Comparison of ENCODE assay signal across 9 cellular contexts in genomic region chr9:82332018-82332773, GRCh38.
DNase-seq lines count a peak whose midpoint lies in the region.
"Had no signal": no experiment of that assay in that cellular context is flagged by ENCODE, and none has a peak within 500 bp of the region (broad histone marks: within the 10 kb centered on the region; RNA-seq: fewer than 3 reads in every experiment).

No MANE protein-coding gene starts in this region.

- no peak overlapping the region for H2BK12ac ChIP-seq in neuronal stem cell (ENCODE audit: low read length)

- no peak overlapping the region for H2AK5ac ChIP-seq in neuronal stem cell (ENCODE audit: low read depth, low read length)

- no peak overlapping the region for H3K27ac ChIP-seq in neuronal stem cell (replicated peaks; ENCODE audit: low read length)

- no CpG with 5 or more reads among the region's 5 CpGs for WGBS in neuronal stem cell (ENCODE audit: extremely low coverage in 2 of 2, insufficient read length in 2 of 2, insufficient replicate concordance in 1 of 2), 2 donors

- no peak overlapping the region for H2BK120ac ChIP-seq in neuronal stem cell (ENCODE audit: low read depth, low read length)

- no peak overlapping the region for H4K8ac ChIP-seq in neuronal stem cell (ENCODE audit: low read depth, low read length)

- H3K79me1 ChIP-seq in neuronal stem cell (ENCODE audit: low read depth, low read length), result no peaks in the 10 kb centered on the region

- H3K9me3 ChIP-seq in adipocyte (ENCODE audit: control insufficient read depth, low read length), result peaks cover 2% of the 10 kb centered on the region
- no peaks in the 10 kb centered on the region for H3K9me3 ChIP-seq in neuronal stem cell (replicated peaks in 1 of 2; ENCODE audit: control insufficient read depth in 2 of 2, insufficient read depth in 1 of 2, low read depth in 1 of 2, low read length in 2 of 2)

- no peak overlapping the region for H3K4me3 ChIP-seq in adipocyte (ENCODE audit: low read length)
- no peak overlapping the region for H3K4me3 ChIP-seq in neuronal stem cell (ENCODE audit: low read length in 2 of 2)

- no peak overlapping the region for H2BK15ac ChIP-seq in neuronal stem cell (ENCODE audit: low read length)

- no peak overlapping the region for H3K4me2 ChIP-seq in neuronal stem cell (ENCODE audit: insufficient read depth, low read length, poor library complexity, severe bottlenecking)

- no peak overlapping the region for H3K23ac ChIP-seq in neuronal stem cell (ENCODE audit: low read depth, low read length, poor library complexity)

- H3K4me1 ChIP-seq in adipocyte (ENCODE audit: control insufficient read depth, insufficient read depth, low read length) (peaks cover 23% of the 10 kb centered on the region), neuronal stem cell (ENCODE audit: control insufficient read depth in 2 of 2, insufficient read depth in 1 of 2, low read depth in 1 of 2, low read length in 2 of 2) (no peaks in the 10 kb centered on the region)

- H3K27me3 ChIP-seq in adipocyte (replicated peaks; ENCODE audit: control insufficient read depth, insufficient read depth, low read length) (no peaks in the 10 kb centered on the region), neuronal stem cell (ENCODE audit: control insufficient read depth in 3 of 3, insufficient read depth in 3 of 3, low read depth in 1 of 3, low read length in 3 of 3) (no peaks in the 10 kb centered on the region)

- no peak overlapping the region for H4K91ac ChIP-seq in neuronal stem cell (ENCODE audit: low read depth, low read length, poor library complexity)

- H3K14ac ChIP-seq in neuronal stem cell (ENCODE audit: low read length), result no peak overlapping the region

- no peak overlapping the region for H3K18ac ChIP-seq in neuronal stem cell (ENCODE audit: low read length)

- H3K4ac ChIP-seq in neuronal stem cell (ENCODE audit: low read length), result no peak overlapping the region

- H2AFZ ChIP-seq in neuronal stem cell (ENCODE audit: low read length), result no peak overlapping the region

- no peak overlapping the region for H2BK5ac ChIP-seq in neuronal stem cell (ENCODE audit: low read length)

- H3K36me3 ChIP-seq in adipocyte (ENCODE audit: control insufficient read depth, insufficient read depth, low read length, severe bottlenecking), result no peaks in the 10 kb centered on the region
- no peaks in the 10 kb centered on the region for H3K36me3 ChIP-seq in neuronal stem cell (replicated peaks in 1 of 2; ENCODE audit: control insufficient read depth in 2 of 2, insufficient read depth in 2 of 2, low read length in 2 of 2)

- no peak overlapping the region for H3K9ac ChIP-seq in adipocyte (ENCODE audit: low read length)
- no peak overlapping the region for H3K9ac ChIP-seq in neuronal stem cell (ENCODE audit: low read depth, low read length, poor library complexity)

- peak; percentile 48 for DNase-seq in AG08396 (ENCODE audit: low spot score)
- DNase-seq in HT1080 (ENCODE audit: low read depth), result peak; percentile 79
- peak; percentile 74 for DNase-seq in adipocyte (ENCODE audit: low read depth)
- DNase-seq in left kidney (ENCODE audit: low read depth, low spot score), result peak; percentile 3
- DNase-seq in neuronal stem cell (ENCODE audit: low spot score), result no peak
- no peak for DNase-seq in D341Med (ENCODE audit: low spot score)
- no peak for DNase-seq in stimulated activated CD4-positive, alpha-beta T cell treated with anti-CD3 and anti-CD28 coated beads, Interleukin-15, amount 100 ng/mL, for 24 hours
- DNase-seq in activated CD8-positive, alpha-beta memory T cell treated with anti-CD3 and anti-CD28 coated beads for 24 hours, result no peak
- DNase-seq: T-cell had no signal

Comparison
In these comparisons a context has a peak if more than half of its experiments do, and no peak if none do; other contexts are left out.
1. DNase-seq: peak in AG08396 (single experiment), HT1080 (single experiment), adipocyte (single experiment) and left kidney (single experiment); none in neuronal stem cell (single experiment), D341Med (single experiment), stimulated activated CD4-positive, alpha-beta T cell treated with anti-CD3 and anti-CD28 coated beads, Interleukin-15, amount 100 ng/mL, for 24 hours (single experiment) and activated CD8-positive, alpha-beta memory T cell treated with anti-CD3 and anti-CD28 coated beads for 24 hours (single experiment).